8 cellular contexts compared by ENCODE assay signal in genomic region chr2:37925063-37925897, GRCh38. TPM values are rescaled to one million over a fixed set of nuclear protein-coding genes. Genes with fewer than 3 reads are reported as not detected.
DNase-seq lines count a peak whose midpoint lies in the region; ATAC-seq and TF ChIP-seq lines count a peak whose summit lies in the region.

Gene RMDN2, plus strand, starts transcription at chr2:37925287. Its CDS starts 3,991 bp downstream, at chr2:37929278.

- 0% methylated on average over 14 of the region's 79 CpGs for WGBS in mammary epithelial cell (ENCODE audit: low coverage, missing lambda C conversion rate)

- peak within 1 kb of the TSS; percentile 67 for H3K9ac ChIP-seq in mammary epithelial cell (ENCODE audit: insufficient read depth, low read length)

- H3K4me3 ChIP-seq in WERI-Rb-1 (ENCODE audit: low read depth, low read length) (peak within 1 kb of the TSS; percentile 61), mammary epithelial cell (replicated peaks in 1 of 3; ENCODE audit: insufficient read depth in 1 of 3, low read depth in 2 of 3, low read length in 3 of 3) (peak within 1 kb of the TSS; percentile 67 to 79 (median 78))

- in situ Hi-C loops in mammary epithelial cell (cut with MboI; ENCODE audit: low sequenced_read_pairs in 2 of 2): no loop called here

- H3K27me3 ChIP-seq in WERI-Rb-1 (ENCODE audit: insufficient read depth, low read depth, severe bottlenecking) (no peaks in the 10 kb centered on the region), mammary epithelial cell (ENCODE audit: insufficient read depth, low read length) (no peaks in the 10 kb centered on the region)

- intact Hi-C loops in mammary epithelial cell (cut with micrococcal nuclease): loop anchor here (1.0 to 5.0 kb wide), 2 partner anchors 34 to 47 kb away; no protein-coding TSS in a partner anchor

- peak within 1 kb of the TSS; percentile 98 for H2AFZ ChIP-seq in mammary epithelial cell (ENCODE audit: low read depth, low read length)

- peak; percentile 58 for ATAC-seq in GM18520 (IDR thresholded peaks at IDR 0.05; ENCODE audit: unreplicated experiment)
- peak; percentile 83 for ATAC-seq in HG03064 (IDR thresholded peaks at IDR 0.05; ENCODE audit: low read depth, unreplicated experiment)

- H3K36me3 ChIP-seq in WERI-Rb-1 (peaks cover 3% of the 10 kb centered on the region; the same call in 1 of the 2 replicates), mammary epithelial cell (ENCODE audit: insufficient read depth, low read length) (no peaks in the 10 kb centered on the region)

- dilution Hi-C loops in mammary epithelial cell (cut with HindIII; ENCODE audit: low sequenced_read_pairs): no loop called here

- DNase-seq in NCI-H2196 treated with DMSO at 0.1 percent for 48 hours (lab: John Stamatoyannopoulos, UW; ENCODE audit: unreplicated experiment) (peak; percentile 85), WERI-Rb-1 (peak; percentile 99), mammary epithelial cell (peak; percentile 87), iPS-NIHi7 (ENCODE audit: extremely low spot score) (peak; percentile 93), smooth muscle cell of the brain vasculature (ENCODE audit: low read depth, low spot score) (peak; percentile 65)

- no peak; the same call in 1 of the 2 replicates for TF ChIP-seq CTCF in 22Rv1 (IDR thresholded peaks at IDR 0.05)
- peak; percentile 47 for TF ChIP-seq CTCF in WERI-Rb-1 (IDR thresholded peaks at IDR 0.05; ENCODE audit: low read depth, low read length)
- TF ChIP-seq CTCF in mammary epithelial cell (conservative IDR thresholded peaks at IDR 0.05 in 1 of 2, IDR thresholded peaks at IDR 0.05 in 1 of 2; ENCODE audit: extremely low read depth in 1 of 2, insufficient read depth in 1 of 2, low read depth in 1 of 2, low read length in 2 of 2): peak in 1 of 2 donors; percentile 6

- peak within 1 kb of the TSS; percentile 96 for H3K4me2 ChIP-seq in mammary epithelial cell (ENCODE audit: insufficient read depth, low read depth, low read length)

- CTCF ChIA-PET in mammary epithelial cell (lab: Charles Lee; ENCODE audit: low non-redundant PET): no interaction called here

- H3K4me1 ChIP-seq in mammary epithelial cell (ENCODE audit: insufficient read depth, low read length): no peaks in the 10 kb centered on the region

- no peaks in the 10 kb centered on the region for H3K79me2 ChIP-seq in mammary epithelial cell (ENCODE audit: insufficient read depth, low read length)

- BruUV-seq in mammary epithelial cell (replicated peaks; lab: Mats Ljungman, UMichigan): TSS peak; percentile 66

- H3K9me3 ChIP-seq in WERI-Rb-1 (ENCODE audit: severe bottlenecking): no peaks in the 10 kb centered on the region
- no peaks in the 10 kb centered on the region for H3K9me3 ChIP-seq in mammary epithelial cell (replicated peaks; ENCODE audit: insufficient read depth, low read length)

- no peaks in the 10 kb centered on the region for H4K20me1 ChIP-seq in mammary epithelial cell (ENCODE audit: insufficient read depth, low read length)

- H3K27ac ChIP-seq in 22Rv1: peak within 1 kb of the TSS; percentile 85
- peak within 1 kb of the TSS; percentile 87 for H3K27ac ChIP-seq in WERI-Rb-1
- peak within 1 kb of the TSS; percentile 68 for H3K27ac ChIP-seq in mammary epithelial cell (ENCODE audit: insufficient read depth, low read depth, low read length)

RNA-seq across cellular contexts. Expression of gene RMDN2, which starts in this region (rescaled TPM):
- 10 to 100 TPM in 1 of 2 donors, 1 to 10 TPM in 1; 5.4 to 12.5 TPM for total RNA-seq in mammary epithelial cell
- polyA plus RNA-seq in mammary epithelial cell: 3.1 TPM
- not detected for polyA minus RNA-seq in mammary epithelial cell

Comparison
In these comparisons a context has a peak if more than half of its experiments do, and no peak if none do; other contexts are left out.
1. Peak in every context shown above with its lines: DNase-seq, ATAC-seq, H3K4me3 ChIP-seq and H3K27ac ChIP-seq.